1 cellular context compared by ENCODE assay signal in genomic region chr10:114442115-114442630, GRCh38.
TF ChIP-seq lines count a peak whose summit lies in the region.

No MANE protein-coding gene starts in this region.

TF ChIP-seq in K562, 482 proteins besides CTCF, POLR2A, EP300 and RAD21:
- TF ChIP-seq CBFA2T3 (IDR thresholded peaks at IDR 0.05) (0 out of 2 replicates have a peak, but pooled peaks have one; percentile 38), ZNF551 (CRISPR knock-in tag; IDR thresholded peaks at IDR 0.05) (no peak), FOS (IDR thresholded peaks at IDR 0.05; ENCODE audit: extremely low read depth, insufficient read length) (no peak), CCNT2 (IDR thresholded peaks at IDR 0.05; ENCODE audit: borderline replicate concordance, extremely low read depth, insufficient read length, low read depth, low read length) (peak; percentile 19), SIX5 (IDR thresholded peaks at IDR 0.05; ENCODE audit: borderline replicate concordance in 1 of 2, insufficient read depth in 1 of 2, low read depth in 1 of 2, low read length in 2 of 2) (no peak), CBFA2T2 (conservative IDR thresholded peaks at IDR 0.05) (peak; percentile 17; the same call in 1 of the 2 replicates), TEAD4 (IDR thresholded peaks at IDR 0.05; ENCODE audit: low read length) (0 out of 2 replicates have a peak, but pooled peaks have one; percentile 21), TEAD4 (CRISPR knock-in tag; IDR thresholded peaks at IDR 0.05; ENCODE audit: borderline replicate concordance) (no peak)
